17 cellular contexts compared by ENCODE assay signal in the genomic region with DNA sequence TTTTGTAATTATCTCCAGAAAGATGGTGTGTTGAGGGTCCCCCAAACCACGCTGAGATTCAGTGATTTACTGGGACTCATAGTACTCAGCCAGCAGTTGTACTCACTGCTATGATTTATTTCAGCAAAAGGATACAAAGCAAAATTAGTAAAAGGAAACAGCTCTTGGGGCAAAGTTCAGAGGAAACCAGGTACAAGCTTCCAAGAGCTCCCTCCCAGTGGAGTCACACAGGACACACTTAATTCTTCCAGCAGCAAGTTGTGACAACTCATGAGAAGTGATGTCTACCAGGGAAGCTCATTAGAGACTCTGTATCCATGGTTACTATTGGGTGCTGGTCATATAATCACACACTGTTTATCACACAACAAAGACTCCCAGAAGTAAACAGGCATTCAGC. TPM values are rescaled to one million over a fixed set of nuclear protein-coding genes. Genes with fewer than 3 reads are reported as not detected.
DNase-seq lines count a peak whose midpoint lies in the region; ATAC-seq and FAIRE-seq lines count a peak whose summit lies in the region.
"Had no signal": no experiment of that assay in that cellular context is flagged by ENCODE, and none has a peak within 500 bp of the region (broad histone marks: within the 10 kb centered on the region; RNA-seq: fewer than 3 reads in every experiment).

No MANE protein-coding gene starts in this region.

- no peak overlapping the region for H3K4me3 ChIP-seq in small intestine (ENCODE audit: low read depth in 1 of 2, low read length in 2 of 2)
- no peak overlapping the region for H3K4me3 ChIP-seq in H7 (ENCODE audit: insufficient read depth, low read depth, low read length)
- H3K4me3 ChIP-seq: BLaER1 treated with 17β-estradiol and CSF1 and Interleukin-3, amounts not matched to agents 10 nM and 100 nM; GM12878 had no signal

- peak; percentile 34 for DNase-seq in NCI-H82 (lab: John Stamatoyannopoulos, UW)
- DNase-seq in NCI-H82 treated with DMSO at 0.1 percent for 48 hours (lab: John Stamatoyannopoulos, UW; ENCODE audit: unreplicated experiment) = no peak
- DNase-seq in M059J (ENCODE audit: low read depth) = peak; percentile 12
- DNase-seq in left lobe of liver (ENCODE audit: low spot score) = no peak
- peak; percentile 11 for DNase-seq in small intestine
- no peak for DNase-seq in stimulated activated naive CD4-positive, alpha-beta T cell (lab: John Stamatoyannopoulos, UW)
- no peak for DNase-seq in H7
- DNase-seq: ACHN; Calu3; CD4-positive, CD25-positive, alpha-beta regulatory T cell; DMS79; HCEC 1CT had no signal

- no peaks in the 10 kb centered on the region for H3K27me3 ChIP-seq in small intestine (ENCODE audit: control insufficient read depth in 2 of 2, insufficient read depth in 2 of 2, low read length in 2 of 2)
- H3K27me3 ChIP-seq in H7 (ENCODE audit: control insufficient read depth, insufficient read depth, low read length) = no peaks in the 10 kb centered on the region
- H3K27me3 ChIP-seq: BLaER1 treated with 17β-estradiol and CSF1 and Interleukin-3, amounts not matched to agents 10 nM and 100 nM had no signal

- ATAC-seq in left lobe of liver (peak; percentile 60), GM19035 (IDR thresholded peaks at IDR 0.05; ENCODE audit: unreplicated experiment) (no peak)
- ATAC-seq: GM12878 had no signal

- H3K4me1 ChIP-seq in small intestine (ENCODE audit: control insufficient read depth in 2 of 2, insufficient read depth in 1 of 2, low read depth in 1 of 2, low read length in 1 of 2) = no peaks in the 10 kb centered on the region
- H3K4me1 ChIP-seq: BLaER1 treated with 17β-estradiol and CSF1 and Interleukin-3, amounts not matched to agents 10 nM and 100 nM had no signal

- no peaks in the 10 kb centered on the region for H3K9me3 ChIP-seq in small intestine (ENCODE audit: control insufficient read depth, low read depth)

- H3K36me3 ChIP-seq in small intestine (ENCODE audit: control insufficient read depth in 2 of 2, insufficient read depth in 2 of 2, low read length in 2 of 2) = no peaks in the 10 kb centered on the region
- H3K36me3 ChIP-seq in H7 (replicated peaks; ENCODE audit: control insufficient read depth, insufficient read depth, low read length) = peaks cover 3% of the 10 kb centered on the region

- no peak overlapping the region for H3K27ac ChIP-seq in small intestine (ENCODE audit: low read depth in 1 of 2, low read length in 1 of 2)
- H3K27ac ChIP-seq: BLaER1 treated with 17β-estradiol and CSF1 and Interleukin-3, amounts not matched to agents 10 nM and 100 nM had no signal

- 68 to 74% (median 74%) methylated on average over 1 of the region's 1 CpG for WGBS in small intestine, 3 donors

- FAIRE-seq in small intestine (lab: Jason Lieb, UNC) = no peak
- FAIRE-seq: GM12878, H1, HTR-8/SVneo had no signal

RNA-seq across cellular contexts. Expression of a gene that starts 38.7 kb away (rescaled TPM):
- total RNA-seq in M059J (2014; rRNA removed; shearing (Covaris generic)) = 18.8 and 19.0 TPM in 2 replicates
- 9.0 TPM for total RNA-seq in left lobe of liver
- 1 to 10 TPM; 2.4 to 8.8 (median 3.8) TPM for polyA plus RNA-seq in small intestine
- 14.1 and 16.7 TPM in 2 replicates for total RNA-seq in H7 (2014; rRNA removed; shearing (Covaris generic))

Comparison
In these comparisons a context has a peak if more than half of its experiments do, and no peak if none do; other contexts are left out.
1. DNase-seq: peak in NCI-H82 (single experiment), M059J (single experiment) and small intestine (single experiment); none in NCI-H82 treated with DMSO at 0.1 percent for 48 hours (single experiment), left lobe of liver (single experiment), stimulated activated naive CD4-positive, alpha-beta T cell (0 of 6) and H7 (single experiment).